In genomic region chr3:162491957-162492356, GRCh38 we compare ENCODE assay signal across 24 cellular contexts.
DNase-seq lines count a peak whose midpoint lies in the region; ATAC-seq and TF ChIP-seq lines count a peak whose summit lies in the region.
"Had no signal": no experiment of that assay in that cellular context is flagged by ENCODE, and none has a peak within 500 bp of the region (broad histone marks: within the 10 kb centered on the region; RNA-seq: fewer than 3 reads in every experiment).

No MANE protein-coding gene starts in this region.

- CTCF ChIA-PET in BJ (lab: Yijun Ruan, JAX): no interaction called here

- H3K9me3 ChIP-seq in neuronal stem cell (replicated peaks in 1 of 2; ENCODE audit: control insufficient read depth in 2 of 2, insufficient read depth in 1 of 2, low read depth in 1 of 2, low read length in 2 of 2): peaks cover 0 to 2% of the 10 kb centered on the region in 2 donors
- H3K9me3 ChIP-seq: psoas muscle had no signal

- H3K4me3 ChIP-seq in BJ (ENCODE audit: low read depth, low read length) (no peak overlapping the region), astrocyte of the spinal cord (ENCODE audit: low read depth, low read length) (no peak overlapping the region), neuronal stem cell (ENCODE audit: low read length in 2 of 2) (no peak overlapping the region)
- H3K4me3 ChIP-seq: psoas muscle had no signal

- no peak overlapping the region for H2BK15ac ChIP-seq in neuronal stem cell (ENCODE audit: low read length)

- no peak overlapping the region for H3K14ac ChIP-seq in neuronal stem cell (ENCODE audit: low read length)

- H3K4me2 ChIP-seq in neuronal stem cell (ENCODE audit: insufficient read depth, low read length, poor library complexity, severe bottlenecking): no peak overlapping the region

- TF ChIP-seq CTCF in BJ (IDR thresholded peaks at IDR 0.05; ENCODE audit: insufficient read depth, low read depth, low read length): no peak
- no peak for TF ChIP-seq CTCF in astrocyte of the spinal cord (IDR thresholded peaks at IDR 0.05; ENCODE audit: low read depth, low read length)

- no peak overlapping the region for H4K91ac ChIP-seq in neuronal stem cell (ENCODE audit: low read depth, low read length, poor library complexity)

- no peak overlapping the region for H2BK12ac ChIP-seq in neuronal stem cell (ENCODE audit: low read length)

- no peak overlapping the region for H4K8ac ChIP-seq in neuronal stem cell (ENCODE audit: low read depth, low read length)

- H2AK5ac ChIP-seq in neuronal stem cell (ENCODE audit: low read depth, low read length): no peak overlapping the region

- H3K36me3 ChIP-seq in BJ (ENCODE audit: control insufficient read depth, insufficient read depth, low read length) (no peaks in the 10 kb centered on the region), neuronal stem cell (replicated peaks in 1 of 2; ENCODE audit: control insufficient read depth in 2 of 2, insufficient read depth in 2 of 2, low read length in 2 of 2) (no peaks in the 10 kb centered on the region)

- no peaks in the 10 kb centered on the region for H3K9me3 Mint-ChIP-seq in activated naive CD8-positive, alpha-beta T cell treated with anti-CD3 and anti-CD28 coated beads for 36 hours

- H3K27me3 Mint-ChIP-seq in activated naive CD8-positive, alpha-beta T cell treated with anti-CD3 and anti-CD28 coated beads for 36 hours: no peaks in the 10 kb centered on the region
- H3K27me3 Mint-ChIP-seq: activated B cell treated with CpG ODN at 0.5 μM for 24 hours; activated CD4-positive, alpha-beta memory T cell treated with anti-CD3 and anti-CD28 coated beads for 36 hours had no signal

- H3K27me3 ChIP-seq in BJ (ENCODE audit: control insufficient read depth, insufficient read depth, low read length) (no peaks in the 10 kb centered on the region), neuronal stem cell (ENCODE audit: control insufficient read depth in 3 of 3, insufficient read depth in 3 of 3, low read depth in 1 of 3, low read length in 3 of 3) (no peaks in the 10 kb centered on the region)

- peak overlapping the region; percentile 62 for H2AFZ ChIP-seq in neuronal stem cell (ENCODE audit: low read length)

- H3K27ac ChIP-seq in neuronal stem cell (replicated peaks; ENCODE audit: low read length): no peak overlapping the region
- H3K27ac ChIP-seq: psoas muscle had no signal

- no peak overlapping the region for H3K4ac ChIP-seq in neuronal stem cell (ENCODE audit: low read length)

- POLR2A ChIA-PET in BJ (lab: Charles Lee): no interaction called here

- no peak overlapping the region for H3K23ac ChIP-seq in neuronal stem cell (ENCODE audit: low read depth, low read length, poor library complexity)

- H3K4me3 Mint-ChIP-seq in activated naive CD8-positive, alpha-beta T cell treated with anti-CD3 and anti-CD28 coated beads for 36 hours: no peak overlapping the region
- H3K4me3 Mint-ChIP-seq: activated B cell treated with CpG ODN at 0.5 μM for 24 hours; activated CD4-positive, alpha-beta memory T cell treated with anti-CD3 and anti-CD28 coated beads for 36 hours; neural crest cell had no signal

- H3K4me1 ChIP-seq in neuronal stem cell (ENCODE audit: control insufficient read depth in 2 of 2, insufficient read depth in 1 of 2, low read depth in 1 of 2, low read length in 2 of 2): peaks cover 0 to 3% of the 10 kb centered on the region in 2 donors
- H3K4me1 ChIP-seq: psoas muscle had no signal

- no peaks in the 10 kb centered on the region for H3K36me3 Mint-ChIP-seq in activated naive CD8-positive, alpha-beta T cell treated with anti-CD3 and anti-CD28 coated beads for 36 hours
- H3K36me3 Mint-ChIP-seq: activated CD4-positive, alpha-beta memory T cell treated with anti-CD3 and anti-CD28 coated beads for 36 hours had no signal

- no peak overlapping the region for H3K9ac ChIP-seq in neuronal stem cell (ENCODE audit: low read depth, low read length, poor library complexity)

- no peak overlapping the region for H2BK120ac ChIP-seq in neuronal stem cell (ENCODE audit: low read depth, low read length)

- no peak overlapping the region for H3K27ac Mint-ChIP-seq in activated naive CD8-positive, alpha-beta T cell treated with anti-CD3 and anti-CD28 coated beads for 36 hours
- H3K27ac Mint-ChIP-seq: activated B cell treated with CpG ODN at 0.5 μM for 24 hours; activated CD4-positive, alpha-beta memory T cell treated with anti-CD3 and anti-CD28 coated beads for 36 hours had no signal

- H3K79me1 ChIP-seq in neuronal stem cell (ENCODE audit: low read depth, low read length): no peaks in the 10 kb centered on the region

- H3K18ac ChIP-seq in neuronal stem cell (ENCODE audit: low read length): no peak overlapping the region

- DNase-seq in BJ (ENCODE audit: low read depth) (peak; percentile 3), HS-5 (ENCODE audit: low read depth) (peak; percentile 10), astrocyte of the spinal cord (ENCODE audit: low read depth, low spot score) (peak; percentile 11), neuronal stem cell (ENCODE audit: low spot score) (no peak), ecto neural progenitor cell (ENCODE audit: low spot score) (no peak)
- no peak for DNase-seq in activated naive CD8-positive, alpha-beta T cell treated with anti-CD3 and anti-CD28 coated beads for 36 hours
- DNase-seq: activated B cell treated with CpG ODN at 0.5 μM for 24 hours; activated CD4-positive, alpha-beta memory T cell treated with anti-CD3 and anti-CD28 coated beads for 36 hours; activated gamma-delta T cell treated with Interleukin-2 at 50 U/mL for 16 hours; activated T-cell treated with anti-CD3 and anti-CD28 coated beads for 4 hours; amygdala; left ventricle myocardium superior; NCI-H1417 treated with DMSO at 0.1 percent for 48 hours; NCI-H2171 treated with DMSO at 0.1 percent for 48 hours; NCI-H69; psoas muscle; small intestine; stimulated activated CD4-positive, alpha-beta T cell treated with anti-CD3 and anti-CD28 coated beads, Interleukin-2, amount 100 ng/mL, for 48 hours; stimulated activated naive CD4-positive, alpha-beta T cell treated with Interleukin-2 at 50 U/mL for 16 hours; T-helper 2 cell had no signal

- H3K4me1 Mint-ChIP-seq in activated naive CD8-positive, alpha-beta T cell treated with anti-CD3 and anti-CD28 coated beads for 36 hours: no peaks in the 10 kb centered on the region
- H3K4me1 Mint-ChIP-seq: activated B cell treated with CpG ODN at 0.5 μM for 24 hours, neural crest cell had no signal

- WGBS in neuronal stem cell (ENCODE audit: extremely low coverage in 2 of 2, insufficient read length in 2 of 2, insufficient replicate concordance in 1 of 2), 2 donors: no CpG with 5 or more reads among the region's 1 CpG

- in situ Hi-C loops in astrocyte of the spinal cord (cut with HindIII; ENCODE audit: low sequenced_read_pairs): no loop called here

- no peak overlapping the region for H2BK5ac ChIP-seq in neuronal stem cell (ENCODE audit: low read length)

- no peak for ATAC-seq in GM21423 (IDR thresholded peaks at IDR 0.05; ENCODE audit: unreplicated experiment)
- ATAC-seq: HepG2, left ventricle myocardium superior, psoas muscle, Right ventricle myocardium inferior had no signal

Comparison
In these comparisons a context has a peak if more than half of its experiments do, and no peak if none do; other contexts are left out.
1. DNase-seq: peak in BJ (single experiment), HS-5 (single experiment) and astrocyte of the spinal cord (single experiment); none in neuronal stem cell (single experiment), activated naive CD8-positive, alpha-beta T cell treated with anti-CD3 and anti-CD28 coated beads for 36 hours (single experiment) and ecto neural progenitor cell (single experiment).